Comparison of ENCODE assay signal across 8 cellular contexts in genomic region chr1:1435094-1435903, GRCh38. TPM values are rescaled to one million over a fixed set of nuclear protein-coding genes. Genes with fewer than 3 reads are reported as not detected.
DNase-seq lines count a peak whose midpoint lies in the region; ATAC-seq and TF ChIP-seq lines count a peak whose summit lies in the region.

TSS of gene VWA1 (plus strand) at chr1:1435690. CDS start at chr1:1435749, 59 bp downstream.

- peak; percentile 96 for DNase-seq in GM13977 (ENCODE audit: low spot score)
- peak; percentile 31 for DNase-seq in NCI-H345 treated with DMSO at 0.1 percent for 48 hours (lab: John Stamatoyannopoulos, UW; ENCODE audit: unreplicated experiment)
- peak; percentile 61 for DNase-seq in activated T-cell treated with anti-CD3 and anti-CD28 coated beads, Interleukin-2, amount 50 U/mL, for 4 hours
- DNase-seq in erythroblast (lab: John Stamatoyannopoulos, UW) = peak; percentile 76 to 80
- DNase-seq in mucosa of gallbladder (ENCODE audit: low spot score) = peak; percentile 65
- peak; percentile 30 to 36 for DNase-seq in stimulated activated CD8-positive, alpha-beta memory T cell treated with anti-CD3 and anti-CD28 coated beads, Interleukin-4, amount 100 ng/mL, for 1 hour (ENCODE audit: low read depth in 2 of 2, low spot score in 1 of 2)
- no peak for DNase-seq in GOT3 (lab: John Stamatoyannopoulos, UW)

- no peaks in the 10 kb centered on the region for H3K36me3 Mint-ChIP-seq in activated T-cell treated with anti-CD3 and anti-CD28 coated beads, Interleukin-2, amount 50 U/mL, for 4 hours (ENCODE audit: insufficient read depth)

- in situ Hi-C loops in GM13977 (cut with MboI; ENCODE audit: low pct_unique_long_range_greater_than_20kb, low sequenced_read_pairs, unreplicated experiment) = no loop called here

- H3K27me3 Mint-ChIP-seq in activated T-cell treated with anti-CD3 and anti-CD28 coated beads, Interleukin-2, amount 50 U/mL, for 4 hours (ENCODE audit: low read depth) = peaks cover 30% of the 10 kb centered on the region

- no peaks in the 10 kb centered on the region for H3K9me3 Mint-ChIP-seq in activated T-cell treated with anti-CD3 and anti-CD28 coated beads, Interleukin-2, amount 50 U/mL, for 4 hours

- TF ChIP-seq CTCF in GM13977 (IDR thresholded peaks at IDR 0.05; ENCODE audit: extremely low read depth, insufficient read depth, missing control alignments) = no peak

- peaks cover 6% of the 10 kb centered on the region for H3K4me1 Mint-ChIP-seq in activated T-cell treated with anti-CD3 and anti-CD28 coated beads, Interleukin-2, amount 50 U/mL, for 4 hours (ENCODE audit: low read depth)

- no peak for TF ChIP-seq POLR2A in erythroblast (IDR thresholded peaks at IDR 0.05; ENCODE audit: low read length)

- ATAC-seq in activated T-cell treated with anti-CD3 and anti-CD28 coated beads, Interleukin-2, amount 50 U/mL, for 4 hours = peak; percentile 69 to 78
- ATAC-seq in GM19035 (IDR thresholded peaks at IDR 0.05; ENCODE audit: unreplicated experiment) = no peak

- H3K4me3 Mint-ChIP-seq in activated T-cell treated with anti-CD3 and anti-CD28 coated beads, Interleukin-2, amount 50 U/mL, for 4 hours = peak within 1 kb of the TSS; percentile 33

RNA-seq across cellular contexts. Expression of gene VWA1, which starts in this region (rescaled TPM):
- under 1 TPM; 0.18 to 0.58 (median 0.19) TPM for total RNA-seq in activated T-cell treated with anti-CD3 and anti-CD28 coated beads, Interleukin-2, amount 50 U/mL, for 4 hours
- 122 TPM for total RNA-seq in mucosa of gallbladder

Comparison
In these comparisons a context has a peak if more than half of its experiments do, and no peak if none do; other contexts are left out.
1. RNA of gene VWA1 (total RNA-seq): 122 TPM in mucosa of gallbladder (single experiment); 0.18 to 0.58 TPM in activated T-cell treated with anti-CD3 and anti-CD28 coated beads, Interleukin-2, amount 50 U/mL, for 4 hours; every median in the first group is over 10 times any median in the second.
2. Peak in DNase-seq and ATAC-seq in activated T-cell treated with anti-CD3 and anti-CD28 coated beads, Interleukin-2, amount 50 U/mL, for 4 hours; RNA of the gene not detected or under 1 TPM.